In genomic region chr1:25405731-25406305, GRCh38 we compare ENCODE assay signal across 2 cellular contexts. TPM values are rescaled to one million over a fixed set of nuclear protein-coding genes. Genes with fewer than 3 reads are reported as not detected.
"Had no signal": no experiment of that assay in that cellular context is flagged by ENCODE, and none has a peak within 500 bp of the region (broad histone marks: within the 10 kb centered on the region; RNA-seq: fewer than 3 reads in every experiment).

No MANE protein-coding gene starts in this region.

RNA-seq across cellular contexts. Expression of gene RHCE, which starts 14.8 kb away (rescaled TPM):
- total RNA-seq: activated T-helper 1 cell treated with anti-CD3 and anti-CD28 coated beads, Interleukin-12 subunit alpha, Interleukin-12 subunit beta, Interleukin-2, Interleukin-4 antibody, amounts not matched to agents 30 ng/mL and 10 ng/mL and 1 ng/mL, durations not matched to agents 14 hours and 24 hours and 36 hours; T-helper 17 cell had no signal
